Comparison of ENCODE assay signal across 9 cellular contexts in genomic region chr7:155489862-155490696, GRCh38. TPM values are rescaled to one million over a fixed set of nuclear protein-coding genes. Genes with fewer than 3 reads are reported as not detected.
DNase-seq lines count a peak whose midpoint lies in the region; ATAC-seq, FAIRE-seq and TF ChIP-seq lines count a peak whose summit lies in the region.
"Had no signal": no experiment of that assay in that cellular context is flagged by ENCODE, and none has a peak within 500 bp of the region (broad histone marks: within the 10 kb centered on the region; RNA-seq: fewer than 3 reads in every experiment).

No MANE protein-coding gene starts in this region.

- no peak for DNase-seq in activated T-cell treated with anti-CD3 and anti-CD28 coated beads, Interleukin-2, amount 50 U/mL, for 72 hours
- no peak for DNase-seq in activated T-cell treated with anti-CD3 and anti-CD28 coated beads, Interleukin-2, amount 50 U/mL, for 48 hours
- peak; percentile 51 for DNase-seq in foreskin melanocyte
- DNase-seq in NCI-H345 (lab: John Stamatoyannopoulos, UW): no peak
- DNase-seq in RCC 7860 (ENCODE audit: low spot score): no peak
- DNase-seq in AML-193 (lab: John Stamatoyannopoulos, UW): no peak
- DNase-seq: DND-41 had no signal

- H3K9ac ChIP-seq in OCI-LY3 (ENCODE audit: low read length) (no peak overlapping the region), rectal smooth muscle tissue (ENCODE audit: low read length) (no peak overlapping the region)

- H3K27me3 ChIP-seq in OCI-LY3 (ENCODE audit: low read depth, low read length): peaks cover 20% of the 10 kb centered on the region; the same call in 1 of the 2 replicates
- H3K27me3 ChIP-seq in rectal smooth muscle tissue (ENCODE audit: control insufficient read depth, insufficient read depth, low read length): peaks cover 8% of the 10 kb centered on the region

- no peaks in the 10 kb centered on the region for H3K79me2 ChIP-seq in OCI-LY3 (ENCODE audit: low read length)

- no peaks in the 10 kb centered on the region for H3K36me3 ChIP-seq in OCI-LY3 (replicated peaks; ENCODE audit: low read depth, low read length)
- no peaks in the 10 kb centered on the region for H3K36me3 ChIP-seq in rectal smooth muscle tissue (ENCODE audit: control insufficient read depth, insufficient read depth, low read length)

- no peak for TF ChIP-seq CTCF in OCI-LY3 (IDR thresholded peaks at IDR 0.05; ENCODE audit: low read depth, low read length)

- H3K9me3 Mint-ChIP-seq in activated T-cell treated with anti-CD3 and anti-CD28 coated beads, Interleukin-2, amount 50 U/mL, for 72 hours: no peaks in the 10 kb centered on the region

- H4K20me1 ChIP-seq in OCI-LY3 (ENCODE audit: insufficient read depth, low read length): no peaks in the 10 kb centered on the region

- H3K9me3 ChIP-seq in OCI-LY3 (ENCODE audit: insufficient read depth, low read length): no peaks in the 10 kb centered on the region

- no peak for FAIRE-seq in RCC 7860 (lab: Jason Lieb, UNC)

- H3K4me1 ChIP-seq in OCI-LY3 (ENCODE audit: low read length): no peaks in the 10 kb centered on the region
- H3K4me1 ChIP-seq in rectal smooth muscle tissue (ENCODE audit: control insufficient read depth, insufficient read depth, low read length): no peaks in the 10 kb centered on the region

- H3K4me3 ChIP-seq in OCI-LY3 (ENCODE audit: low read length) (no peak overlapping the region), rectal smooth muscle tissue (ENCODE audit: low read length) (peak overlapping the region; percentile 71)

- peak overlapping the region; percentile 79 to 85 for H3K4me3 Mint-ChIP-seq in activated T-cell treated with anti-CD3 and anti-CD28 coated beads, Interleukin-2, amount 50 U/mL, for 72 hours

- peaks cover 2% of the 10 kb centered on the region in 2 donors for H3K36me3 Mint-ChIP-seq in activated T-cell treated with anti-CD3 and anti-CD28 coated beads, Interleukin-2, amount 50 U/mL, for 72 hours (ENCODE audit: insufficient read depth in 2 of 2)

- peak overlapping the region; percentile 53; the same call in 1 of the 2 replicates for H2AFZ ChIP-seq in OCI-LY3 (ENCODE audit: low read depth, low read length)

- H3K27ac Mint-ChIP-seq in activated T-cell treated with anti-CD3 and anti-CD28 coated beads, Interleukin-2, amount 50 U/mL, for 72 hours: peak overlapping the region; percentile 40

- peaks cover 43% of the 10 kb centered on the region for H3K27me3 Mint-ChIP-seq in activated T-cell treated with anti-CD3 and anti-CD28 coated beads, Interleukin-2, amount 50 U/mL, for 72 hours (ENCODE audit: low read depth)

- H3K4me1 Mint-ChIP-seq in activated T-cell treated with anti-CD3 and anti-CD28 coated beads, Interleukin-2, amount 50 U/mL, for 72 hours (ENCODE audit: low read depth): peaks cover 18% of the 10 kb centered on the region

- no peak overlapping the region for H3K4me2 ChIP-seq in OCI-LY3 (ENCODE audit: low read length)

- H3K27ac ChIP-seq in OCI-LY3 (ENCODE audit: low read length) (no peak overlapping the region), rectal smooth muscle tissue (ENCODE audit: low read depth, low read length) (no peak overlapping the region)

- peak; percentile 29 to 31 for ATAC-seq in activated T-cell treated with anti-CD3 and anti-CD28 coated beads, Interleukin-2, amount 50 U/mL, for 72 hours (replicated peaks in 1 of 2)

RNA-seq across cellular contexts. Expression of gene EN2, which starts 32.1 kb away (rescaled TPM):
- not detected for total RNA-seq in activated T-cell treated with anti-CD3 and anti-CD28 coated beads, Interleukin-2, amount 50 U/mL, for 72 hours

RNA-seq across cellular contexts. Expression of gene CNPY1, which starts 56.3 kb away (rescaled TPM):
- not detected for total RNA-seq in activated T-cell treated with anti-CD3 and anti-CD28 coated beads, Interleukin-2, amount 50 U/mL, for 72 hours
